29 cellular contexts compared by ENCODE assay signal in genomic region chr15:85899927-85900326, GRCh38.
A peak's percentile ranks its signal among the peaks of the same experiment; 100 is the strongest.
DNase-seq lines count a peak whose midpoint lies in the region; ATAC-seq and TF ChIP-seq lines count a peak whose summit lies in the region.
"Had no signal": no experiment of that assay in that cellular context is flagged by ENCODE, and none has a peak within 500 bp of the region (broad histone marks: within the 10 kb centered on the region; RNA-seq: fewer than 3 reads in every experiment).

No MANE protein-coding gene starts in this region.

- H3K36me3 ChIP-seq in A673 (ENCODE audit: insufficient read depth, low read length, poor library complexity, severe bottlenecking) (no peaks in the 10 kb centered on the region), SK-N-MC (ENCODE audit: insufficient read depth, low read length) (no peaks in the 10 kb centered on the region), mucosa of descending colon (ENCODE audit: low read depth) (no peaks in the 10 kb centered on the region), colonic mucosa (no peaks in the 10 kb centered on the region)
- H3K36me3 ChIP-seq: gastrocnemius medialis, tibial nerve had no signal

- H3K27me3 ChIP-seq in A673 (replicated peaks; ENCODE audit: insufficient read depth, low read depth, low read length, poor library complexity) = peaks cover 23% of the 10 kb centered on the region
- H3K27me3 ChIP-seq in colonic mucosa = no peaks in the 10 kb centered on the region
- H3K27me3 ChIP-seq: gastrocnemius medialis had no signal

- BruUV-seq in A673 (replicated peaks; lab: Mats Ljungman, UMichigan) = no TSS peak
- no TSS peak for BruUV-seq in MCF 10A (replicated peaks; lab: Mats Ljungman, UMichigan)

- H3K9ac ChIP-seq in SK-N-MC (ENCODE audit: insufficient read length) (no peak overlapping the region), colonic mucosa (ENCODE audit: low read depth in 2 of 2, low read length in 2 of 2) (no peak overlapping the region)
- H3K9ac ChIP-seq: parathyroid adenoma had no signal

- TF ChIP-seq CTCF in A673 (conservative IDR thresholded peaks at IDR 0.05; ENCODE audit: low read depth, low read length) (no peak), LNCaP clone FGC (IDR thresholded peaks at IDR 0.05; ENCODE audit: control insufficient read depth, extremely low read depth, insufficient read depth) (no peak), mucosa of descending colon (IDR thresholded peaks at IDR 0.05) (no peak), MCF 10A (IDR thresholded peaks at IDR 0.05; ENCODE audit: unreplicated experiment) (no peak), colonic mucosa (IDR thresholded peaks at IDR 0.05) (no peak), lower leg skin (IDR thresholded peaks at IDR 0.05) (no peak)

- CTCF ChIA-PET in A673 (lab: Charles Lee) = no interaction called here
- CTCF ChIA-PET in MCF 10A (lab: Yijun Ruan, JAX) = no interaction called here

- peak; percentile 62 for DNase-seq in A673 (ENCODE audit: low spot score)
- peak; percentile 76 for DNase-seq in LNCaP clone FGC (ENCODE audit: low read depth)
- DNase-seq in SK-N-MC (ENCODE audit: low read depth, low spot score) = peak; percentile 5
- DNase-seq in mucosa of descending colon = peak in 1 of 3 donors; percentile 30
- no peak for DNase-seq in MCF 10A (ENCODE audit: unreplicated experiment)
- DNase-seq in colonic mucosa = no peak
- DNase-seq in lower leg skin (ENCODE audit: low spot score in 2 of 2) = no peak
- DNase-seq: activated CD4-positive, alpha-beta T cell treated with anti-CD3 and anti-CD28 coated beads for 1 hour; activated CD8-positive, alpha-beta T cell treated with anti-CD3 and anti-CD28 coated beads, Interleukin-2, amount 10 ng/mL, durations not matched to agents 7 days and 5 days; activated naive CD4-positive, alpha-beta T cell treated with anti-CD3 and anti-CD28 coated beads, Interleukin-2, amount 10 ng/mL, durations not matched to agents 7 days and 5 days; CD8-positive, alpha-beta memory T cell; DMS153; dorsolateral prefrontal cortex; gastrocnemius medialis; H9; Karpas-422; left cardiac atrium; NCI-H1092; NCI-H1930; NCI-H526; PC-9; right cardiac atrium; Right ventricle myocardium superior; T-helper 2 cell had no signal

- WGBS in lower leg skin, 2 donors = 17 to 33% methylated on average over 9 of the region's 9 CpGs

- peaks cover 71% of the 10 kb centered on the region for H3K27me3 Mint-ChIP-seq in MCF 10A (ENCODE audit: insufficient read depth, unreplicated experiment)

- intact Hi-C loops in A673 (cut with micrococcal nuclease; ENCODE audit: unreplicated experiment) = no loop called here
- intact Hi-C loops in mucosa of descending colon (cut with DNase I, micrococcal nuclease) = no loop called here
- intact Hi-C loops in MCF 10A (cut with micrococcal nuclease) = loop anchor here (1.0 kb wide), 1 partner anchor 11 kb away; no protein-coding TSS in a partner anchor
- intact Hi-C loops in colonic mucosa (cut with DNase I) = no loop called here
- intact Hi-C loops in lower leg skin (cut with DNase I; ENCODE audit: low total_unique reads) = no loop called here

- H3K4me1 ChIP-seq in A673 (ENCODE audit: insufficient read depth, low read length, poor library complexity, severe bottlenecking) = no peaks in the 10 kb centered on the region
- peaks cover 4% of the 10 kb centered on the region for H3K4me1 ChIP-seq in mucosa of descending colon (ENCODE audit: low read depth)
- no peaks in the 10 kb centered on the region for H3K4me1 ChIP-seq in colonic mucosa
- H3K4me1 ChIP-seq: gastrocnemius medialis, parathyroid adenoma, tibial nerve had no signal

- no peak overlapping the region for H3K27ac ChIP-seq in A673 (ENCODE audit: low read depth, low read length, poor library complexity, severe bottlenecking)
- no peak overlapping the region for H3K27ac ChIP-seq in SK-N-MC
- no peak overlapping the region for H3K27ac ChIP-seq in colonic mucosa
- H3K27ac ChIP-seq: dorsolateral prefrontal cortex, gastrocnemius medialis, parathyroid adenoma, PC-9, tibial nerve had no signal

- H3K4me3 Mint-ChIP-seq in MCF 10A (ENCODE audit: unreplicated experiment) = no peak overlapping the region
- H3K4me3 Mint-ChIP-seq: activated CD8-positive, alpha-beta T cell treated with anti-CD3 and anti-CD28 coated beads, Interleukin-2, amount 10 ng/mL, durations not matched to agents 7 days and 5 days; activated naive CD4-positive, alpha-beta T cell treated with anti-CD3 and anti-CD28 coated beads, Interleukin-2, amount 10 ng/mL, durations not matched to agents 7 days and 5 days; B cell; brain; CD8-positive, alpha-beta memory T cell; H9 had no signal

- H3K9me3 ChIP-seq in A673 (ENCODE audit: low read depth, low read length, poor library complexity, severe bottlenecking) (no peaks in the 10 kb centered on the region), SK-N-MC (ENCODE audit: low read depth, low read length) (no peaks in the 10 kb centered on the region), mucosa of descending colon (no peaks in the 10 kb centered on the region), colonic mucosa (no peaks in the 10 kb centered on the region)
- H3K9me3 ChIP-seq: gastrocnemius medialis, tibial nerve had no signal

- ATAC-seq in mucosa of descending colon (peak; percentile 70), HG03175 (IDR thresholded peaks at IDR 0.05; ENCODE audit: unreplicated experiment) (no peak)
- ATAC-seq: activated CD8-positive, alpha-beta T cell treated with anti-CD3 and anti-CD28 coated beads, Interleukin-2, amount 10 ng/mL, durations not matched to agents 7 days and 5 days; gastrocnemius medialis; left cardiac atrium; right cardiac atrium had no signal

- peaks cover 16% of the 10 kb centered on the region for H3K9me3 Mint-ChIP-seq in MCF 10A (ENCODE audit: unreplicated experiment)
- H3K9me3 Mint-ChIP-seq: CD8-positive, alpha-beta memory T cell had no signal

- no peak for TF ChIP-seq POLR2A in lower leg skin (IDR thresholded peaks at IDR 0.05)

- no peaks in the 10 kb centered on the region for H3K36me3 Mint-ChIP-seq in MCF 10A (ENCODE audit: insufficient read depth, unreplicated experiment)
- H3K36me3 Mint-ChIP-seq: activated naive CD4-positive, alpha-beta T cell treated with anti-CD3 and anti-CD28 coated beads, Interleukin-2, amount 10 ng/mL, durations not matched to agents 7 days and 5 days; brain had no signal

- H3K27ac Mint-ChIP-seq in MCF 10A (ENCODE audit: low read depth, unreplicated experiment) = no peak overlapping the region
- H3K27ac Mint-ChIP-seq: activated CD8-positive, alpha-beta T cell treated with anti-CD3 and anti-CD28 coated beads, Interleukin-2, amount 10 ng/mL, durations not matched to agents 7 days and 5 days; activated naive CD4-positive, alpha-beta T cell treated with anti-CD3 and anti-CD28 coated beads, Interleukin-2, amount 10 ng/mL, durations not matched to agents 7 days and 5 days; B cell; H9 had no signal

- H3K4me1 Mint-ChIP-seq in MCF 10A (ENCODE audit: insufficient read depth, unreplicated experiment) = no peaks in the 10 kb centered on the region
- H3K4me1 Mint-ChIP-seq: activated naive CD4-positive, alpha-beta T cell treated with anti-CD3 and anti-CD28 coated beads, Interleukin-2, amount 10 ng/mL, durations not matched to agents 7 days and 5 days; B cell had no signal

- POLR2A ChIA-PET in A673 (lab: Charles Lee; ENCODE audit: low non-redundant PET) (no interaction called here), MCF 10A (lab: Yijun Ruan, JAX) (interaction anchor here (1.2 kb wide), 1 partner anchor 11 kb away, joined by 3 read pairs; no protein-coding TSS in a partner anchor)

- H3K4me3 ChIP-seq in A673 (ENCODE audit: low read depth, low read length, poor library complexity, severe bottlenecking) = no peak overlapping the region
- no peak overlapping the region for H3K4me3 ChIP-seq in LNCaP clone FGC (ENCODE audit: low read depth, low read length)
- H3K4me3 ChIP-seq in SK-N-MC = no peak overlapping the region
- no peak overlapping the region for H3K4me3 ChIP-seq in mucosa of descending colon
- no peak overlapping the region for H3K4me3 ChIP-seq in colonic mucosa
- H3K4me3 ChIP-seq in lower leg skin (ENCODE audit: low read depth, poor library complexity, severe bottlenecking) = no peak overlapping the region
- H3K4me3 ChIP-seq: dorsolateral prefrontal cortex, gastrocnemius medialis, PC-9, tibial nerve had no signal

Comparison
In these comparisons a context has a peak if more than half of its experiments do, and no peak if none do; other contexts are left out.
1. DNase-seq: peak in A673 (single experiment), LNCaP clone FGC (single experiment) and SK-N-MC (single experiment); none in MCF 10A (single experiment), colonic mucosa (single experiment) and lower leg skin (0 of 2).